Comparison of ENCODE assay signal across 14 cellular contexts in genomic region chr10:2791774-2792443, GRCh38.
A peak's percentile ranks its signal among the peaks of the same experiment; 100 is the strongest.
DNase-seq lines count a peak whose midpoint lies in the region; ATAC-seq and TF ChIP-seq lines count a peak whose summit lies in the region.
"Had no signal": no experiment of that assay in that cellular context is flagged by ENCODE, and none has a peak within 500 bp of the region (broad histone marks: within the 10 kb centered on the region; RNA-seq: fewer than 3 reads in every experiment).

No MANE protein-coding gene starts in this region.

- H3K9me3 ChIP-seq in prostate gland: no peaks in the 10 kb centered on the region
- H3K9me3 ChIP-seq in stomach: peaks cover 0 to 10% (median 3%) of the 10 kb centered on the region in 4 donors
- peaks cover 14% of the 10 kb centered on the region for H3K9me3 ChIP-seq in psoas muscle

- peaks cover 13% of the 10 kb centered on the region for H3K9me3 Mint-ChIP-seq in activated naive CD8-positive, alpha-beta T cell treated with anti-CD3 and anti-CD28 coated beads, Interleukin-2, amount 50 U/mL, for 24 hours

- H3K4me3 Mint-ChIP-seq in activated naive CD8-positive, alpha-beta T cell treated with anti-CD3 and anti-CD28 coated beads, Interleukin-2, amount 50 U/mL, for 24 hours: no peak overlapping the region

- no peaks in the 10 kb centered on the region for H3K36me3 Mint-ChIP-seq in activated naive CD8-positive, alpha-beta T cell treated with anti-CD3 and anti-CD28 coated beads, Interleukin-2, amount 50 U/mL, for 24 hours (ENCODE audit: low read depth)

- H3K27me3 Mint-ChIP-seq in activated naive CD8-positive, alpha-beta T cell treated with anti-CD3 and anti-CD28 coated beads, Interleukin-2, amount 50 U/mL, for 24 hours: peaks cover 17% of the 10 kb centered on the region

- no peak overlapping the region for H3K4me3 ChIP-seq in prostate gland
- H3K4me3 ChIP-seq in stomach: no peak overlapping the region
- H3K4me3 ChIP-seq in psoas muscle: no peak overlapping the region
- H3K4me3 ChIP-seq: A549, ascending aorta, transverse colon had no signal

- H3K4me1 ChIP-seq in prostate gland (replicated peaks) (no peaks in the 10 kb centered on the region), stomach (no peaks in the 10 kb centered on the region), psoas muscle (no peaks in the 10 kb centered on the region)
- H3K4me1 ChIP-seq: A549, ascending aorta, transverse colon had no signal

- peak overlapping the region; percentile 66 for H3K27ac Mint-ChIP-seq in activated naive CD8-positive, alpha-beta T cell treated with anti-CD3 and anti-CD28 coated beads, Interleukin-2, amount 50 U/mL, for 24 hours

- 87% methylated on average over 3 of the region's 3 CpGs for WGBS in prostate gland
- 77 to 83% (median 82%) methylated on average over 3 of the region's 3 CpGs for WGBS in stomach, 5 donors
- WGBS in psoas muscle, 3 donors: 82 to 87% (median 84%) methylated on average over 3 of the region's 3 CpGs

- TF ChIP-seq EP300 in stomach (IDR thresholded peaks at IDR 0.05): no peak

- intact Hi-C loops in prostate gland (cut with DNase I): no loop called here
- intact Hi-C loops in stomach (cut with DNase I; ENCODE audit: low total_unique reads): no loop called here
- intact Hi-C loops in psoas muscle (cut with DNase I): no loop called here

- no peak for TF ChIP-seq POLR2A in prostate gland (IDR thresholded peaks at IDR 0.05)
- TF ChIP-seq POLR2A in stomach (IDR thresholded peaks at IDR 0.05): no peak

- peak; percentile 50 for ATAC-seq in GM19468 (IDR thresholded peaks at IDR 0.05; ENCODE audit: extremely low read depth, unreplicated experiment)
- ATAC-seq in HG03135 (IDR thresholded peaks at IDR 0.05; ENCODE audit: unreplicated experiment): peak; percentile 80
- peak; percentile 90 for ATAC-seq in activated naive CD8-positive, alpha-beta T cell treated with anti-CD3 and anti-CD28 coated beads, Interleukin-2, amount 50 U/mL, for 24 hours
- ATAC-seq in psoas muscle: no peak
- ATAC-seq: A549 had no signal

- peaks cover 20% of the 10 kb centered on the region for H3K4me1 Mint-ChIP-seq in activated naive CD8-positive, alpha-beta T cell treated with anti-CD3 and anti-CD28 coated beads, Interleukin-2, amount 50 U/mL, for 24 hours

- H3K36me3 ChIP-seq in prostate gland (no peaks in the 10 kb centered on the region), stomach (no peaks in the 10 kb centered on the region), psoas muscle (ENCODE audit: insufficient read depth in 1 of 2, low read depth in 1 of 2) (no peaks in the 10 kb centered on the region)
- H3K36me3 ChIP-seq: ascending aorta, transverse colon had no signal

- H3K27me3 ChIP-seq in prostate gland (replicated peaks; ENCODE audit: insufficient read depth) (no peaks in the 10 kb centered on the region), stomach (peaks cover 0 to 12% (median 0%) of the 10 kb centered on the region in 3 donors), psoas muscle (ENCODE audit: insufficient read depth in 3 of 3, low read length in 2 of 3) (no peaks in the 10 kb centered on the region)
- H3K27me3 ChIP-seq: ascending aorta, transverse colon had no signal

- H3K27ac ChIP-seq in prostate gland (no peak overlapping the region), stomach (no peak overlapping the region), psoas muscle (no peak overlapping the region)
- H3K27ac ChIP-seq: A549, ascending aorta, transverse colon had no signal

- TF ChIP-seq CTCF in prostate gland (IDR thresholded peaks at IDR 0.05) (no peak), stomach (IDR thresholded peaks at IDR 0.05) (no peak), psoas muscle (IDR thresholded peaks at IDR 0.05) (no peak)

- peak; percentile 13 for DNase-seq in NOMO-1 treated with DMSO at 0.1 percent for 48 hours (lab: John Stamatoyannopoulos, UW; ENCODE audit: unreplicated experiment)
- DNase-seq in NOMO-1 treated with dmso at 0.1 percent for 144 hours (lab: John Stamatoyannopoulos, UW; ENCODE audit: unreplicated experiment): no peak
- peak; percentile 23 for DNase-seq in activated naive CD8-positive, alpha-beta T cell treated with anti-CD3 and anti-CD28 coated beads, Interleukin-2, amount 50 U/mL, for 24 hours
- no peak for DNase-seq in prostate gland (ENCODE audit: low spot score)
- no peak for DNase-seq in stomach
- no peak for DNase-seq in psoas muscle
- DNase-seq: activated CD4-positive, CD25-positive, alpha-beta regulatory T cell treated with anti-CD3 and anti-CD28 coated beads, Interleukin-2, amount 50 U/mL, for 72 hours; hippocampal formation; NCI-H526; transverse colon had no signal

Comparison
In these comparisons a context has a peak if more than half of its experiments do, and no peak if none do; other contexts are left out.
1. DNase-seq: peak in NOMO-1 treated with DMSO at 0.1 percent for 48 hours (single experiment) and activated naive CD8-positive, alpha-beta T cell treated with anti-CD3 and anti-CD28 coated beads, Interleukin-2, amount 50 U/mL, for 24 hours (single experiment); none in NOMO-1 treated with dmso at 0.1 percent for 144 hours (single experiment), prostate gland (single experiment), stomach (single experiment) and psoas muscle (0 of 2).
2. ATAC-seq: peak in GM19468 (single experiment), HG03135 (single experiment) and activated naive CD8-positive, alpha-beta T cell treated with anti-CD3 and anti-CD28 coated beads, Interleukin-2, amount 50 U/mL, for 24 hours (single experiment); none in psoas muscle (0 of 4).